ENCODE assay signal across 13 cellular contexts in genomic region chr1:217562229-217562878, GRCh38.
DNase-seq lines count a peak whose midpoint lies in the region; ATAC-seq and TF ChIP-seq lines count a peak whose summit lies in the region.
"Had no signal": no experiment of that assay in that cellular context is flagged by ENCODE, and none has a peak within 500 bp of the region (broad histone marks: within the 10 kb centered on the region; RNA-seq: fewer than 3 reads in every experiment).

No MANE protein-coding gene starts in this region.

- H3K4me3 ChIP-seq in SK-N-SH (ENCODE audit: low read depth in 2 of 2, low read length in 1 of 2) (peak overlapping the region in 1 of 2 experiments; percentile 4; a peak in 1 of 4 replicates), fibroblast of pulmonary artery (replicated peaks; ENCODE audit: low read depth, low read length) (no peak overlapping the region)
- H3K4me3 ChIP-seq: thyroid gland had no signal

- WGBS in SK-N-SH (ENCODE audit: low lambda C conversion rate): 34% methylated on average over 4 of the region's 4 CpGs

- CTCF ChIA-PET in SK-N-SH (lab: Yijun Ruan, JAX): interaction anchor here (1.2 kb wide), 1 partner anchor 813 kb away, joined by 4 read pairs; no protein-coding TSS in a partner anchor

- no peak overlapping the region for H3K9ac ChIP-seq in SK-N-SH

- no peaks in the 10 kb centered on the region for H4K20me1 ChIP-seq in SK-N-SH (ENCODE audit: insufficient read depth)

- no peak for TF ChIP-seq RAD21 in SK-N-SH (IDR thresholded peaks at IDR 0.05; ENCODE audit: low read length)

- peak overlapping the region; percentile 63 to 81 for H3K27ac ChIP-seq in SK-N-SH (ENCODE audit: low read depth in 2 of 2, low read length in 1 of 2)
- H3K27ac ChIP-seq: thyroid gland had no signal

- peaks cover 5% of the 10 kb centered on the region; the same call in 1 of the 2 replicates for H3K79me2 ChIP-seq in SK-N-SH (ENCODE audit: insufficient read depth)

- H3K4me1 ChIP-seq in SK-N-SH (ENCODE audit: control insufficient read depth in 1 of 2, insufficient read depth in 2 of 2, low read depth in 1 of 2, low read length in 1 of 2): peaks cover 4 to 6% of the 10 kb centered on the region in 2 experiments; a peak in 1 of 4 replicates
- H3K4me1 ChIP-seq: thyroid gland had no signal

- H3K9me3 ChIP-seq in SK-N-SH: no peaks in the 10 kb centered on the region
- H3K9me3 ChIP-seq: thyroid gland had no signal

- POLR2A ChIA-PET in SK-N-SH (lab: Yijun Ruan, JAX): no interaction called here

- TF ChIP-seq CTCF in SK-N-SH (IDR thresholded peaks at IDR 0.05) (no peak), fibroblast of pulmonary artery (IDR thresholded peaks at IDR 0.05; ENCODE audit: low read length, missing control alignments) (no peak)

- DNase-seq in NCI-H2171 treated with DMSO at 0.1 percent for 48 hours (lab: John Stamatoyannopoulos, UW) (peak; percentile 29), NCI-H2171 (lab: John Stamatoyannopoulos, UW) (no peak), SK-N-SH (no peak), fibroblast of pulmonary artery (ENCODE audit: low read depth) (peak; percentile 77), stromal cell of bone marrow (ENCODE audit: low read depth) (peak; percentile 9)
- DNase-seq in activated naive CD4-positive, alpha-beta T cell treated with anti-CD3 and anti-CD28 coated beads, Interleukin-2, amount 50 U/mL, for 16 hours: no peak
- DNase-seq: 8988T; activated CD8-positive, alpha-beta memory T cell treated with anti-CD3 and anti-CD28 coated beads for 24 hours; NCI-H187 treated with DMSO at 0.1 percent for 48 hours; thyroid gland had no signal

- no peaks in the 10 kb centered on the region for H3K27me3 ChIP-seq in SK-N-SH (ENCODE audit: insufficient read depth)
- H3K27me3 ChIP-seq: thyroid gland had no signal

- peaks cover 9% of the 10 kb centered on the region for H3F3A ChIP-seq in SK-N-SH (replicated peaks; ENCODE audit: insufficient read depth)

- ATAC-seq in GM18909 (IDR thresholded peaks at IDR 0.05; ENCODE audit: poor library complexity, unreplicated experiment): no peak
- ATAC-seq in HG03354 (IDR thresholded peaks at IDR 0.05; ENCODE audit: poor library complexity, severe bottlenecking, unreplicated experiment): no peak
- ATAC-seq: sciatic nerve had no signal

- no peaks in the 10 kb centered on the region for H3K9me2 ChIP-seq in SK-N-SH

- peak overlapping the region; percentile 21; the same call in 1 of the 2 replicates for H3K4me2 ChIP-seq in SK-N-SH

- H3K36me3 ChIP-seq in SK-N-SH (replicated peaks in 1 of 2; ENCODE audit: control insufficient read depth in 1 of 2, insufficient read depth in 2 of 2, low read length in 1 of 2): peaks cover 0 to 3% of the 10 kb centered on the region in 2 experiments
- H3K36me3 ChIP-seq: thyroid gland had no signal

- H2AFZ ChIP-seq in SK-N-SH (ENCODE audit: low read depth): no peak overlapping the region

- peak; percentile 13 to 46; a peak in 1 of 4 replicates for TF ChIP-seq EP300 in SK-N-SH (IDR thresholded peaks at IDR 0.05; ENCODE audit: borderline replicate concordance in 1 of 2, low read depth in 1 of 2, low read length in 1 of 2)

TF ChIP-seq in SK-N-SH, 30 proteins besides CTCF, POLR2A, EP300 and RAD21:
- TF ChIP-seq FOSL2 (IDR thresholded peaks at IDR 0.05; ENCODE audit: borderline replicate concordance, low read depth) (peak; percentile 84), TEAD4 (IDR thresholded peaks at IDR 0.05; ENCODE audit: borderline replicate concordance, insufficient read depth) (peak; percentile 73), JUND (IDR thresholded peaks at IDR 0.05) (peak; percentile 88), TCF12 (IDR thresholded peaks at IDR 0.05) (peak; percentile 91)
- TF ChIP-seq, protein P1, sequence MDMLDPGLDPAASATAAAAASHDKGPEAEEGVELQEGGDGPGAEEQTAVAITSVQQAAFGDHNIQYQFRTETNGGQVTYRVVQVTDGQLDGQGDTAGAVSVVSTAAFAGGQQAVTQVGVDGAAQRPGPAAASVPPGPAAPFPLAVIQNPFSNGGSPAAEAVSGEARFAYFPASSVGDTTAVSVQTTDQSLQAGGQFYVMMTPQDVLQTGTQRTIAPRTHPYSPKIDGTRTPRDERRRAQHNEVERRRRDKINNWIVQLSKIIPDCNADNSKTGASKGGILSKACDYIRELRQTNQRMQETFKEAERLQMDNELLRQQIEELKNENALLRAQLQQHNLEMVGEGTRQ (IDR thresholded peaks at IDR 0.05; ENCODE audit: borderline replicate concordance, low read depth, low read length): no peak
- TF ChIP-seq, protein P2, sequence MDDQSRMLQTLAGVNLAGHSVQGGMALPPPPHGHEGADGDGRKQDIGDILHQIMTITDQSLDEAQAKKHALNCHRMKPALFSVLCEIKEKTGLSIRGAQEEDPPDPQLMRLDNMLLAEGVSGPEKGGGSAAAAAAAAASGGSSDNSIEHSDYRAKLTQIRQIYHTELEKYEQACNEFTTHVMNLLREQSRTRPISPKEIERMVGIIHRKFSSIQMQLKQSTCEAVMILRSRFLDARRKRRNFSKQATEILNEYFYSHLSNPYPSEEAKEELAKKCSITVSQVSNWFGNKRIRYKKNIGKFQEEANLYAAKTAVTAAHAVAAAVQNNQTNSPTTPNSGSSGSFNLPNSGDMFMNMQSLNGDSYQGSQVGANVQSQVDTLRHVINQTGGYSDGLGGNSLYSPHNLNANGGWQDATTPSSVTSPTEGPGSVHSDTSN (IDR thresholded peaks at IDR 0.05): peak; percentile 43

Comparison
In these comparisons a context has a peak if more than half of its experiments do, and no peak if none do; other contexts are left out.
1. DNase-seq: peak in NCI-H2171 treated with DMSO at 0.1 percent for 48 hours (single experiment), fibroblast of pulmonary artery (single experiment) and stromal cell of bone marrow (single experiment); none in NCI-H2171 (single experiment), SK-N-SH (single experiment) and activated naive CD4-positive, alpha-beta T cell treated with anti-CD3 and anti-CD28 coated beads, Interleukin-2, amount 50 U/mL, for 16 hours (single experiment).